24 cellular contexts compared by ENCODE assay signal in the genomic region with DNA sequence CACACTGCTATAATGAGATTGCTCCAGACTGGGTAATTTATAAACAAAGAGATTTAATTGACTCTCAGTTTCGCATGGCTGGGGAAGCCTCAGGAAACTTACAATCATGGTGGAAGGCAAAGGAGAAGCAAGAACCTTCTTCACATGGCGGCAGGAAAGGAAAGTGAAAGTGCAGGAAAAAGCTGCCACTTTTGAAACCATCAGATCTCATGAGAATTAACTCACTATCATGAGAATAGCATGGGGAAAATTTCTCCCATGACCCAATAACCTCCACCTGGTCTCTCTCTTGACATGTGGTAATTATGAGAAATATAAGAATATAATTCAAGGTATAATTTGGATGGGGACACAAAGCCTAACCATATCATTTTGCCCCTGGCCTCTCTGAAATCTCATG.
"Had no signal": no experiment of that assay in that cellular context is flagged by ENCODE, and none has a peak within 500 bp of the region (broad histone marks: within the 10 kb centered on the region; RNA-seq: fewer than 3 reads in every experiment).

No MANE protein-coding gene starts in this region.

- H3K4me2 ChIP-seq: PC-9, SK-N-SH had no signal

- H3K27ac ChIP-seq: PC-9, RWPE1 had no signal

- H3K9ac ChIP-seq: SK-N-SH had no signal

- H3K9me3 ChIP-seq: SK-N-SH had no signal

- DNase-seq: IMR-90; Kasumi-1; KG1; NCI-H1092 treated with DMSO at 0.1 percent for 48 hours; NCI-H1436; NCI-H187; NCI-H2029; NCI-H2081 treated with DMSO at 0.1 percent for 48 hours; NCI-H2171; NCI-H226; NCI-H446; NCI-H510A; NCI-H524 treated with DMSO at 0.1 percent for 48 hours; NCI-H69; NCI-H774; NK-92 treated with Interleukin-12 subunit alpha and Interleukin-12 subunit beta, amount 100 ng/mL, for 24 hours; PC-9; SHP77; SK-N-SH; SW 1271; T-cell had no signal

- FAIRE-seq: HepG2, RCC 7860 had no signal

- H2AFZ ChIP-seq: PC-9 had no signal

- H3K4me3 ChIP-seq: PC-9 had no signal

- ATAC-seq: HepG2, T-cell had no signal
